27 cellular contexts compared by ENCODE assay signal in the genomic region with DNA sequence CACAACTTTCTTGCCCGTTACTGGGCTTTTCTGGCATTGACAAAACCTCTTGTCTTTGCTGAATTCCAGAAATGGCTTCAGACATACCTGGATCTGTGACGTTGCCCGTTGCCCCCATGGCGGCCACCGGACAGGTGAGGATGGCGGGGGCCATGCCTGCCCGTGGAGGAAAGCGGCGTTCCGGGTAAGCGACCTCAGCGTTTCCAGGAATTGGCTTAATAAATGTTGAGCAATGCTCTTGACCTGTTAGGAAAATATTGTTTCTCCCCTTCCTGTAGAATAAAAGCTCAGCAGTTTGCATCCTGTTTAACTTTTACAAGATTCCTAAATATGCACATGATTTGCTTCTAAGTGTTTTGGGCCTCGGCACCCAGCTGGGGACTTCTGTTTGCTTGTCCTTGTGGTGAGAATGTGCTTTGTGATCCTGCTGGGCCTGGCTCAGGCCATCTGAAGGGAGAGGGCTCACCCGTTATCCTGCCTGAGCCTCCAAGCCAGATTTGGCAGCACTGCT. TPM values are rescaled to one million over a fixed set of nuclear protein-coding genes. Genes with fewer than 3 reads are reported as not detected.
DNase-seq lines count a peak whose midpoint lies in the region; ATAC-seq and TF ChIP-seq lines count a peak whose summit lies in the region.
"Had no signal": no experiment of that assay in that cellular context is flagged by ENCODE, and none has a peak within 500 bp of the region (broad histone marks: within the 10 kb centered on the region; RNA-seq: fewer than 3 reads in every experiment).

No MANE protein-coding gene starts in this region.

- no peaks in the 10 kb centered on the region for H3K9me3 ChIP-seq in HEK293 (ENCODE audit: control insufficient read depth, insufficient read depth, low read depth, low read length)
- H3K9me3 ChIP-seq: BE2C, tibial artery had no signal

- no peaks in the 10 kb centered on the region for H3K4me1 ChIP-seq in HEK293 (ENCODE audit: control insufficient read depth, insufficient read depth, low read length)
- H3K4me1 ChIP-seq: BE2C had no signal

- no peaks in the 10 kb centered on the region for H3K27me3 Mint-ChIP-seq in chondrocyte (ENCODE audit: low read depth)

- no peaks in the 10 kb centered on the region for H3K9me3 Mint-ChIP-seq in chondrocyte (ENCODE audit: low read depth)
- H3K9me3 Mint-ChIP-seq: activated CD8-positive, alpha-beta T cell treated with anti-CD3 and anti-CD28 coated beads for 36 hours; stimulated activated naive CD8-positive, alpha-beta T cell treated with anti-CD3 and anti-CD28 coated beads, Interleukin-15, amount 100 ng/mL, for 72 hours; T-helper 1 cell treated with Interleukin-12 subunit alpha and Interleukin-12 subunit beta and Interleukin-4 antibody, amounts not matched to agents 30 μg/mL and 1 μg/mL, for 36 hours had no signal

- H3K36me3 Mint-ChIP-seq in chondrocyte (ENCODE audit: low read depth), result no peaks in the 10 kb centered on the region
- H3K36me3 Mint-ChIP-seq: activated naive CD8-positive, alpha-beta T cell had no signal

- POLR2A ChIA-PET in HEK293 (lab: Yijun Ruan, JAX), result no interaction called here

- ATAC-seq in GM21717 (IDR thresholded peaks at IDR 0.05; ENCODE audit: unreplicated experiment) (no peak), GM18907 (IDR thresholded peaks at IDR 0.05; ENCODE audit: unreplicated experiment) (no peak)
- ATAC-seq: activated CD8-positive, alpha-beta T cell treated with anti-CD3 and anti-CD28 coated beads for 36 hours; HCT116; left cardiac atrium; stimulated activated naive CD8-positive, alpha-beta T cell treated with anti-CD3 and anti-CD28 coated beads, Interleukin-15, amount 100 ng/mL, for 72 hours had no signal

- no peak overlapping the region for H3K27ac ChIP-seq in HEK293 (ENCODE audit: extremely low read depth, low read depth, low read length)
- H3K27ac ChIP-seq: epithelial cell of prostate, SK-N-MC, tibial artery had no signal

- H3K4me3 Mint-ChIP-seq in chondrocyte (ENCODE audit: unreplicated experiment), result no peak overlapping the region
- H3K4me3 Mint-ChIP-seq: activated CD8-positive, alpha-beta T cell treated with anti-CD3 and anti-CD28 coated beads for 36 hours; activated naive CD8-positive, alpha-beta T cell; stimulated activated naive CD8-positive, alpha-beta T cell treated with anti-CD3 and anti-CD28 coated beads, Interleukin-15, amount 100 ng/mL, for 72 hours; T-helper 1 cell treated with Interleukin-12 subunit alpha and Interleukin-12 subunit beta and Interleukin-4 antibody, amounts not matched to agents 30 μg/mL and 1 μg/mL, for 36 hours had no signal

- no peak for TF ChIP-seq CTCF in HEK293 (tag by site-specific recombination; IDR thresholded peaks at IDR 0.05)
- peak; percentile 20 for TF ChIP-seq CTCF in chondrocyte (IDR thresholded peaks at IDR 0.05)

- DNase-seq in chondrocyte (ENCODE audit: low spot score) (no peak), kidney tubule cell (ENCODE audit: low spot score) (peak; percentile 10), renal cortical epithelial cell (ENCODE audit: low read depth) (peak; percentile 62), GM03348 (ENCODE audit: low spot score) (no peak)
- no peak for DNase-seq in stimulated activated CD4-positive, alpha-beta T cell treated with anti-CD3 and anti-CD28 coated beads, Interleukin-15, amount 100 ng/mL, for 24 hours
- DNase-seq: ACHN; activated CD8-positive, alpha-beta T cell treated with anti-CD3 and anti-CD28 coated beads for 36 hours; aorta; BE2C; central memory CD4-positive, alpha-beta T cell; glutamatergic neuron; left cardiac atrium; MV-4-11; NCI-H1694; NCI-H446 treated with DMSO at 0.1 percent for 48 hours; nucleus accumbens; OCI-M1; stimulated activated naive CD8-positive, alpha-beta T cell treated with anti-CD3 and anti-CD28 coated beads, Interleukin-15, amount 100 ng/mL, for 72 hours; tibial artery had no signal

- no peak overlapping the region for H3K4me3 ChIP-seq in HEK293 (ENCODE audit: low read depth, low read length)
- H3K4me3 ChIP-seq: SK-N-MC, tibial artery had no signal

- H3K4me1 Mint-ChIP-seq in chondrocyte (ENCODE audit: low read depth), result peaks cover 48% of the 10 kb centered on the region

- CTCF ChIA-PET in HEK293 (lab: Yijun Ruan, JAX), result interaction anchor here (0.6 to 1.3 kb wide), 2 partner anchors 519 to 656 kb away, joined by 3 read pairs; no protein-coding TSS in a partner anchor

- H3K36me3 ChIP-seq in HEK293 (ENCODE audit: control insufficient read depth in 2 of 2, insufficient read depth in 1 of 2, low read length in 2 of 2), result no peaks in the 10 kb centered on the region
- H3K36me3 ChIP-seq: BE2C, tibial artery had no signal

- H3K27ac Mint-ChIP-seq in chondrocyte (ENCODE audit: unreplicated experiment), result no peak overlapping the region
- H3K27ac Mint-ChIP-seq: activated CD8-positive, alpha-beta T cell treated with anti-CD3 and anti-CD28 coated beads for 36 hours; activated naive CD8-positive, alpha-beta T cell; stimulated activated naive CD8-positive, alpha-beta T cell treated with anti-CD3 and anti-CD28 coated beads, Interleukin-15, amount 100 ng/mL, for 72 hours; T-helper 1 cell treated with Interleukin-12 subunit alpha and Interleukin-12 subunit beta and Interleukin-4 antibody, amounts not matched to agents 30 μg/mL and 1 μg/mL, for 36 hours had no signal

TF ChIP-seq in HEK293, 187 proteins besides CTCF, POLR2A, EP300 and RAD21:
- no peak for TF ChIP-seq ZNF629 (tag by site-specific recombination; IDR thresholded peaks at IDR 0.05)
- TF ChIP-seq ZIC2 (tag by site-specific recombination; IDR thresholded peaks at IDR 0.05), result peak; percentile 95
- peak; percentile 53; the same call in 1 of the 2 replicates for TF ChIP-seq FEZF1 (tag by site-specific recombination; IDR thresholded peaks at IDR 0.05)

RNA-seq across cellular contexts. Expression of a gene that starts 46.7 kb away (rescaled TPM):
- total RNA-seq in chondrocyte, result 20.2 to 30.7 TPM (median 22.3 TPM) in 3 replicates
- total RNA-seq in renal cortical epithelial cell, result 2.8 and 20.8 TPM in 2 replicates

Comparison
In these comparisons a context has a peak if more than half of its experiments do, and no peak if none do; other contexts are left out.
1. DNase-seq: peak in kidney tubule cell (single experiment) and renal cortical epithelial cell (single experiment); none in chondrocyte (single experiment), stimulated activated CD4-positive, alpha-beta T cell treated with anti-CD3 and anti-CD28 coated beads, Interleukin-15, amount 100 ng/mL, for 24 hours (single experiment) and GM03348 (single experiment).